Comparison of ENCODE assay signal across 10 cellular contexts in genomic region chr12:14775652-14776020, GRCh38. TPM values are rescaled to one million over a fixed set of nuclear protein-coding genes. Genes with fewer than 3 reads are reported as not detected.
DNase-seq lines count a peak whose midpoint lies in the region; ATAC-seq, FAIRE-seq and TF ChIP-seq lines count a peak whose summit lies in the region.
"Had no signal": no experiment of that assay in that cellular context is flagged by ENCODE, and none has a peak within 500 bp of the region (broad histone marks: within the 10 kb centered on the region; RNA-seq: fewer than 3 reads in every experiment).

No MANE protein-coding gene starts in this region.

- H3K9me3 ChIP-seq in keratinocyte (ENCODE audit: control insufficient read depth, low read depth, low read length) = no peaks in the 10 kb centered on the region
- no peaks in the 10 kb centered on the region for H3K9me3 ChIP-seq in thyroid gland

- H3K27me3 Mint-ChIP-seq in activated T-cell treated with anti-CD3 and anti-CD28 coated beads, Interleukin-2, amount 50 U/mL, for 4 hours (ENCODE audit: low read depth) = no peaks in the 10 kb centered on the region
- H3K27me3 Mint-ChIP-seq in activated naive CD8-positive, alpha-beta T cell treated with anti-CD3 and anti-CD28 coated beads, Interleukin-2, amount 10 ng/mL, durations not matched to agents 7 days and 5 days = no peaks in the 10 kb centered on the region

- H3K4me2 ChIP-seq in keratinocyte (ENCODE audit: control insufficient read depth, extremely low read depth, insufficient read depth, low read depth, low read length) = peak overlapping the region; percentile 79

- no peaks in the 10 kb centered on the region for H3K9me3 Mint-ChIP-seq in activated T-cell treated with anti-CD3 and anti-CD28 coated beads, Interleukin-2, amount 50 U/mL, for 4 hours
- no peaks in the 10 kb centered on the region for H3K9me3 Mint-ChIP-seq in activated naive CD8-positive, alpha-beta T cell treated with anti-CD3 and anti-CD28 coated beads, Interleukin-2, amount 10 ng/mL, durations not matched to agents 7 days and 5 days

- TF ChIP-seq POLR2A in thyroid gland (IDR thresholded peaks at IDR 0.05) = no peak

- no peaks in the 10 kb centered on the region for H3K9me1 ChIP-seq in keratinocyte (ENCODE audit: control insufficient read depth, extremely low read depth, insufficient read depth, low read length)

- no peaks in the 10 kb centered on the region for H4K20me1 ChIP-seq in keratinocyte (ENCODE audit: control insufficient read depth, extremely low read depth, insufficient read depth, low read length)

- FAIRE-seq in keratinocyte (lab: Jason Lieb, UNC) = no peak
- FAIRE-seq: endometrium had no signal

- peak overlapping the region; percentile 97 for H3K27ac Mint-ChIP-seq in activated naive CD8-positive, alpha-beta T cell treated with anti-CD3 and anti-CD28 coated beads, Interleukin-2, amount 10 ng/mL, durations not matched to agents 7 days and 5 days

- no peak overlapping the region for H2AFZ ChIP-seq in keratinocyte (ENCODE audit: control insufficient read depth, low read length)

- no peak for DNase-seq in activated T-cell treated with anti-CD3 and anti-CD28 coated beads, Interleukin-2, amount 50 U/mL, for 4 hours
- DNase-seq in activated T-cell treated with anti-CD3 and anti-CD28 coated beads, Interleukin-2, amount 50 U/mL, for 48 hours = no peak
- DNase-seq in activated naive CD8-positive, alpha-beta T cell treated with anti-CD3 and anti-CD28 coated beads, Interleukin-2, amount 10 ng/mL, durations not matched to agents 7 days and 5 days = no peak
- DNase-seq in keratinocyte (ENCODE audit: low read depth, low spot score) (no peak), thyroid gland (no peak), ureter (ENCODE audit: low spot score) (no peak)
- no peak for DNase-seq in activated CD4-positive, alpha-beta T cell treated with anti-CD3 and anti-CD28 coated beads for 1 hour
- DNase-seq: DMS79 treated with DMSO at 0.1 percent for 48 hours had no signal

- H3K36me3 ChIP-seq in keratinocyte (ENCODE audit: control insufficient read depth in 2 of 2, extremely low read depth in 1 of 2, insufficient read depth in 2 of 2, low read length in 2 of 2) = no peaks in the 10 kb centered on the region
- no peaks in the 10 kb centered on the region for H3K36me3 ChIP-seq in thyroid gland

- no peak for TF ChIP-seq CTCF in keratinocyte (optimal IDR thresholded peaks at IDR 0.05 in 1 of 3, IDR thresholded peaks at IDR 0.05 in 1 of 3, conservative IDR thresholded peaks at IDR 0.05 in 1 of 3; ENCODE audit: extremely low read depth in 1 of 3, insufficient read depth in 2 of 3, low read length in 3 of 3)
- no peak for TF ChIP-seq CTCF in thyroid gland (IDR thresholded peaks at IDR 0.05)

- dilution Hi-C loops in keratinocyte (cut with MboI; ENCODE audit: extremely low pct_ligation_motif_present, low sequenced_read_pairs) = no loop called here

- H3K9ac ChIP-seq in keratinocyte (ENCODE audit: control insufficient read depth, extremely low read depth, insufficient read depth, low read length) = peak overlapping the region; percentile 88

- H3K4me3 ChIP-seq in keratinocyte (ENCODE audit: control insufficient read depth in 2 of 3, extremely low read depth in 1 of 3, insufficient read depth in 2 of 3, low read depth in 1 of 3, low read length in 3 of 3) (peak overlapping the region; percentile 75 to 84 (median 80)), thyroid gland (replicated peaks in 1 of 3) (peak overlapping the region in 1 of 3 donors; percentile 45)

- whole genome bisulfite sequencing in thyroid gland, 2 donors = 41 to 45% methylated on average over 1 of the region's 1 CpG

- intact Hi-C loops in thyroid gland (cut with DNase I) = no loop called here

- POLR2A ChIA-PET in activated naive CD8-positive, alpha-beta T cell treated with anti-CD3 and anti-CD28 coated beads, Interleukin-2, amount 10 ng/mL, durations not matched to agents 7 days and 5 days (lab: Charles Lee) = interaction anchor here (0.9 to 8.4 kb wide), 6 partner anchors 8 to 358 kb away, joined by 3 to 186 read pairs (median 8); partner anchors contain the start of genes ARHGDIB, C12orf60 and WBP11

- no peaks in the 10 kb centered on the region for H3K36me3 Mint-ChIP-seq in activated T-cell treated with anti-CD3 and anti-CD28 coated beads, Interleukin-2, amount 50 U/mL, for 4 hours (ENCODE audit: insufficient read depth)
- no peaks in the 10 kb centered on the region for H3K36me3 Mint-ChIP-seq in activated naive CD8-positive, alpha-beta T cell treated with anti-CD3 and anti-CD28 coated beads, Interleukin-2, amount 10 ng/mL, durations not matched to agents 7 days and 5 days

- peaks cover 45% of the 10 kb centered on the region for H3K4me1 Mint-ChIP-seq in activated T-cell treated with anti-CD3 and anti-CD28 coated beads, Interleukin-2, amount 50 U/mL, for 4 hours (ENCODE audit: low read depth)
- peaks cover 39% of the 10 kb centered on the region for H3K4me1 Mint-ChIP-seq in activated naive CD8-positive, alpha-beta T cell treated with anti-CD3 and anti-CD28 coated beads, Interleukin-2, amount 10 ng/mL, durations not matched to agents 7 days and 5 days

- no peak for ATAC-seq in activated T-cell treated with anti-CD3 and anti-CD28 coated beads, Interleukin-2, amount 50 U/mL, for 4 hours
- no peak for ATAC-seq in activated naive CD8-positive, alpha-beta T cell treated with anti-CD3 and anti-CD28 coated beads, Interleukin-2, amount 10 ng/mL, durations not matched to agents 7 days and 5 days (ENCODE audit: low read depth)
- no peak for ATAC-seq in HG02884 (IDR thresholded peaks at IDR 0.05; ENCODE audit: unreplicated experiment)

- no peaks in the 10 kb centered on the region for H3K27me3 ChIP-seq in keratinocyte (ENCODE audit: control insufficient read depth, extremely low read depth, insufficient read depth, low read length)
- H3K27me3 ChIP-seq in thyroid gland = no peaks in the 10 kb centered on the region

- H3K4me3 Mint-ChIP-seq in activated T-cell treated with anti-CD3 and anti-CD28 coated beads, Interleukin-2, amount 50 U/mL, for 4 hours = peak overlapping the region; percentile 98
- peak overlapping the region; percentile 94 for H3K4me3 Mint-ChIP-seq in activated naive CD8-positive, alpha-beta T cell treated with anti-CD3 and anti-CD28 coated beads, Interleukin-2, amount 10 ng/mL, durations not matched to agents 7 days and 5 days

- peaks cover 20% of the 10 kb centered on the region for H3K4me1 ChIP-seq in keratinocyte (ENCODE audit: control insufficient read depth, extremely low read depth, insufficient read depth, low read length)
- peaks cover 0 to 14% of the 10 kb centered on the region in 2 donors for H3K4me1 ChIP-seq in thyroid gland

- H3K27ac ChIP-seq in keratinocyte (ENCODE audit: control insufficient read depth, insufficient read depth, low read length) = peak overlapping the region; percentile 89
- H3K27ac ChIP-seq in thyroid gland = peak overlapping the region; percentile 90 to 95 (median 94)

- peaks cover 9% of the 10 kb centered on the region for H3K79me2 ChIP-seq in keratinocyte (ENCODE audit: control insufficient read depth, insufficient read depth, low read length)

RNA-seq across cellular contexts. Expression of gene WBP11, which starts 27.6 kb away (rescaled TPM):
- 100 to 1,000 TPM; 133 to 146 (median 140) TPM for total RNA-seq in activated T-cell treated with anti-CD3 and anti-CD28 coated beads, Interleukin-2, amount 50 U/mL, for 4 hours
- total RNA-seq in activated naive CD8-positive, alpha-beta T cell treated with anti-CD3 and anti-CD28 coated beads, Interleukin-2, amount 10 ng/mL, durations not matched to agents 7 days and 5 days = 10 to 100 TPM; 90.9 to 98.0 TPM
- 4.8 to 21.0 TPM (median 13.1 TPM) in 3 replicates for polyA plus RNA-seq in keratinocyte
- 119 TPM for polyA plus RNA-seq in keratinocyte (2011; ENCODE audit: low read depth)
- polyA plus RNA-seq in keratinocyte (2011; cell fraction: cytosol; rRNA removed) = 13.6 and 17.0 TPM in 2 replicates
- 11.3 and 13.6 TPM in 2 replicates for polyA plus RNA-seq in keratinocyte (2011; cell fraction: nucleus; rRNA removed)
- polyA plus RNA-seq in keratinocyte (2012; ENCODE audit: low replicate concordance) = 18.1 and 34.0 TPM in 2 replicates
- polyA minus RNA-seq in keratinocyte = 4.4 to 20.4 TPM (median 11.2 TPM) in 3 replicates
- 8.2 TPM for polyA minus RNA-seq in keratinocyte (2011; cell fraction: cytosol; rRNA and poly(A)+ RNA removed)
- 4.5 and 6.7 TPM in 2 replicates for polyA minus RNA-seq in keratinocyte (2011; cell fraction: nucleus; rRNA and poly(A)+ RNA removed)
- total RNA-seq in thyroid gland = 10 to 100 TPM; 23.3 to 34.7 (median 29.6) TPM
- 54.0 TPM for total RNA-seq in ureter

RNA-seq across cellular contexts. Expression of gene C12orf60, which starts 27.8 kb away (rescaled TPM):
- total RNA-seq in activated T-cell treated with anti-CD3 and anti-CD28 coated beads, Interleukin-2, amount 50 U/mL, for 4 hours = 1 to 10 TPM; 1.4 to 2.4 (median 1.6) TPM
- total RNA-seq in activated naive CD8-positive, alpha-beta T cell treated with anti-CD3 and anti-CD28 coated beads, Interleukin-2, amount 10 ng/mL, durations not matched to agents 7 days and 5 days = 1 to 10 TPM; 1.3 to 1.6 TPM
- polyA plus RNA-seq in keratinocyte = 1.3 to 3.2 TPM (median 2.4 TPM) in 3 replicates
- 0.71 TPM for polyA plus RNA-seq in keratinocyte (2011; ENCODE audit: low read depth)
- 1.5 and 3.3 TPM in 2 replicates for polyA plus RNA-seq in keratinocyte (2011; cell fraction: cytosol; rRNA removed)
- 2.2 and 2.5 TPM in 2 replicates for polyA plus RNA-seq in keratinocyte (2011; cell fraction: nucleus; rRNA removed)
- polyA plus RNA-seq in keratinocyte (2012; ENCODE audit: low replicate concordance) = 1.3 and 2.5 TPM in 2 replicates
- 1.3 to 1.8 TPM in 2 of 3 replicates, not detected in the other for polyA minus RNA-seq in keratinocyte
- not detected for polyA minus RNA-seq in keratinocyte (2011; cell fraction: cytosol; rRNA and poly(A)+ RNA removed)
- 0.63 and 2.1 TPM in 2 replicates for polyA minus RNA-seq in keratinocyte (2011; cell fraction: nucleus; rRNA and poly(A)+ RNA removed)
- 1 to 10 TPM in 1 of 4 donors, under 1 TPM in 3; 0.33 to 2.5 (median 0.73) TPM for total RNA-seq in thyroid gland
- 0.99 TPM for total RNA-seq in ureter

RNA-seq across cellular contexts. Expression of gene SMCO3, which starts 38.3 kb away (rescaled TPM):
- total RNA-seq in activated T-cell treated with anti-CD3 and anti-CD28 coated beads, Interleukin-2, amount 50 U/mL, for 4 hours = not detected
- not detected for total RNA-seq in activated naive CD8-positive, alpha-beta T cell treated with anti-CD3 and anti-CD28 coated beads, Interleukin-2, amount 10 ng/mL, durations not matched to agents 7 days and 5 days
- polyA plus RNA-seq in keratinocyte = not detected in 3 replicates
- polyA plus RNA-seq in keratinocyte (2011; ENCODE audit: low read depth) = not detected
- not detected in 2 replicates for polyA plus RNA-seq in keratinocyte (2011; cell fraction: cytosol; rRNA removed)
- not detected in 2 replicates for polyA plus RNA-seq in keratinocyte (2011; cell fraction: nucleus; rRNA removed)
- 0.07 TPM in 1 of 2 replicates, not detected in the other for polyA plus RNA-seq in keratinocyte (2012; ENCODE audit: low replicate concordance)
- not detected in 3 replicates for polyA minus RNA-seq in keratinocyte
- not detected for polyA minus RNA-seq in keratinocyte (2011; cell fraction: cytosol; rRNA and poly(A)+ RNA removed)
- polyA minus RNA-seq in keratinocyte (2011; cell fraction: nucleus; rRNA and poly(A)+ RNA removed) = not detected in 2 replicates
- total RNA-seq in thyroid gland = 1 to 10 TPM in 1 of 4 donors, under 1 TPM in 2, not detected in 1; 0.83 to 1.3 (median 0.89) TPM
- total RNA-seq in ureter = not detected
